ENCODE assay signal across 1 cellular context in the genomic region with DNA sequence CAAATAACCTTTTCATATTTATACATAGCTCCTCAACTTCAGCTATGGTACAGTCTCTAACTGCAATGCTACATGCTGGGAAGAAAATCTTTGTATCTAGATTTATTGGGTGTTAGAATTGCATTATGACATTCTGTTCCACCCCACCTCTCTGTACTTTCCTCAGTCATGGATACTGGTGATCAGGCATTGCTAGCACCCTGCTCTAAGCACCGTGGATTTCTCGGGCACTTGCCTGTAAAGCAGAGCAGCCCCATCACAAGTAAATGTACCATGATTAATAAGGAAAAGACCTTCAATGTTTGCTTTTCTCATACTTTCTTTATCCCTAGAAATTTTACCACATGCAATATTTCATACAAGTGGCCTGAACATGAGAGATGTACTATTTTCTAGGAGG.
TF ChIP-seq lines count a peak whose summit lies in the region.

No MANE protein-coding gene starts in this region.

TF ChIP-seq in K562, 482 proteins besides CTCF, POLR2A, EP300 and RAD21 (continued from another document):
- TF ChIP-seq, protein P1, sequence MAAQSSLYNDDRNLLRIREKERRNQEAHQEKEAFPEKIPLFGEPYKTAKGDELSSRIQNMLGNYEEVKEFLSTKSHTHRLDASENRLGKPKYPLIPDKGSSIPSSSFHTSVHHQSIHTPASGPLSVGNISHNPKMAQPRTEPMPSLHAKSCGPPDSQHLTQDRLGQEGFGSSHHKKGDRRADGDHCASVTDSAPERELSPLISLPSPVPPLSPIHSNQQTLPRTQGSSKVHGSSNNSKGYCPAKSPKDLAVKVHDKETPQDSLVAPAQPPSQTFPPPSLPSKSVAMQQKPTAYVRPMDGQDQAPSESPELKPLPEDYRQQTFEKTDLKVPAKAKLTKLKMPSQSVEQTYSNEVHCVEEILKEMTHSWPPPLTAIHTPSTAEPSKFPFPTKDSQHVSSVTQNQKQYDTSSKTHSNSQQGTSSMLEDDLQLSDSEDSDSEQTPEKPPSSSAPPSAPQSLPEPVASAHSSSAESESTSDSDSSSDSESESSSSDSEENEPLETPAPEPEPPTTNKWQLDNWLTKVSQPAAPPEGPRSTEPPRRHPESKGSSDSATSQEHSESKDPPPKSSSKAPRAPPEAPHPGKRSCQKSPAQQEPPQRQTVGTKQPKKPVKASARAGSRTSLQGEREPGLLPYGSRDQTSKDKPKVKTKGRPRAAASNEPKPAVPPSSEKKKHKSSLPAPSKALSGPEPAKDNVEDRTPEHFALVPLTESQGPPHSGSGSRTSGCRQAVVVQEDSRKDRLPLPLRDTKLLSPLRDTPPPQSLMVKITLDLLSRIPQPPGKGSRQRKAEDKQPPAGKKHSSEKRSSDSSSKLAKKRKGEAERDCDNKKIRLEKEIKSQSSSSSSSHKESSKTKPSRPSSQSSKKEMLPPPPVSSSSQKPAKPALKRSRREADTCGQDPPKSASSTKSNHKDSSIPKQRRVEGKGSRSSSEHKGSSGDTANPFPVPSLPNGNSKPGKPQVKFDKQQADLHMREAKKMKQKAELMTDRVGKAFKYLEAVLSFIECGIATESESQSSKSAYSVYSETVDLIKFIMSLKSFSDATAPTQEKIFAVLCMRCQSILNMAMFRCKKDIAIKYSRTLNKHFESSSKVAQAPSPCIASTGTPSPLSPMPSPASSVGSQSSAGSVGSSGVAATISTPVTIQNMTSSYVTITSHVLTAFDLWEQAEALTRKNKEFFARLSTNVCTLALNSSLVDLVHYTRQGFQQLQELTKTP (IDR thresholded peaks at IDR 0.05; ENCODE audit: low read depth in 1 of 2, partially characterized antibody in 2 of 2) = no peak
- no peak for TF ChIP-seq ERF (CRISPR knock-in tag; IDR thresholded peaks at IDR 0.05)
- TF ChIP-seq, protein P2, sequence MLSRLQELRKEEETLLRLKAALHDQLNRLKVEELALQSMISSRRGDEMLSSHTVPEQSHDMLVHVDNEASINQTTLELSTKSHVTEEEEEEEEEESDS (CRISPR knock-in tag; IDR thresholded peaks at IDR 0.05) = no peak
- TF ChIP-seq ELF1 (tag; IDR thresholded peaks at IDR 0.05) = no peak
- no peak for TF ChIP-seq ZNF668 (CRISPR knock-in tag; IDR thresholded peaks at IDR 0.05)
- TF ChIP-seq CBFA2T3 (IDR thresholded peaks at IDR 0.05) = no peak
